Comparison of ENCODE assay signal across 1 cellular context in genomic region chr7:3880221-3880935, GRCh38.
TF ChIP-seq lines count a peak whose summit lies in the region.

No MANE protein-coding gene starts in this region.

TF ChIP-seq in GM23338, 12 proteins besides CTCF, POLR2A, EP300 and RAD21 (continued from another document):
- TF ChIP-seq, protein P1, sequence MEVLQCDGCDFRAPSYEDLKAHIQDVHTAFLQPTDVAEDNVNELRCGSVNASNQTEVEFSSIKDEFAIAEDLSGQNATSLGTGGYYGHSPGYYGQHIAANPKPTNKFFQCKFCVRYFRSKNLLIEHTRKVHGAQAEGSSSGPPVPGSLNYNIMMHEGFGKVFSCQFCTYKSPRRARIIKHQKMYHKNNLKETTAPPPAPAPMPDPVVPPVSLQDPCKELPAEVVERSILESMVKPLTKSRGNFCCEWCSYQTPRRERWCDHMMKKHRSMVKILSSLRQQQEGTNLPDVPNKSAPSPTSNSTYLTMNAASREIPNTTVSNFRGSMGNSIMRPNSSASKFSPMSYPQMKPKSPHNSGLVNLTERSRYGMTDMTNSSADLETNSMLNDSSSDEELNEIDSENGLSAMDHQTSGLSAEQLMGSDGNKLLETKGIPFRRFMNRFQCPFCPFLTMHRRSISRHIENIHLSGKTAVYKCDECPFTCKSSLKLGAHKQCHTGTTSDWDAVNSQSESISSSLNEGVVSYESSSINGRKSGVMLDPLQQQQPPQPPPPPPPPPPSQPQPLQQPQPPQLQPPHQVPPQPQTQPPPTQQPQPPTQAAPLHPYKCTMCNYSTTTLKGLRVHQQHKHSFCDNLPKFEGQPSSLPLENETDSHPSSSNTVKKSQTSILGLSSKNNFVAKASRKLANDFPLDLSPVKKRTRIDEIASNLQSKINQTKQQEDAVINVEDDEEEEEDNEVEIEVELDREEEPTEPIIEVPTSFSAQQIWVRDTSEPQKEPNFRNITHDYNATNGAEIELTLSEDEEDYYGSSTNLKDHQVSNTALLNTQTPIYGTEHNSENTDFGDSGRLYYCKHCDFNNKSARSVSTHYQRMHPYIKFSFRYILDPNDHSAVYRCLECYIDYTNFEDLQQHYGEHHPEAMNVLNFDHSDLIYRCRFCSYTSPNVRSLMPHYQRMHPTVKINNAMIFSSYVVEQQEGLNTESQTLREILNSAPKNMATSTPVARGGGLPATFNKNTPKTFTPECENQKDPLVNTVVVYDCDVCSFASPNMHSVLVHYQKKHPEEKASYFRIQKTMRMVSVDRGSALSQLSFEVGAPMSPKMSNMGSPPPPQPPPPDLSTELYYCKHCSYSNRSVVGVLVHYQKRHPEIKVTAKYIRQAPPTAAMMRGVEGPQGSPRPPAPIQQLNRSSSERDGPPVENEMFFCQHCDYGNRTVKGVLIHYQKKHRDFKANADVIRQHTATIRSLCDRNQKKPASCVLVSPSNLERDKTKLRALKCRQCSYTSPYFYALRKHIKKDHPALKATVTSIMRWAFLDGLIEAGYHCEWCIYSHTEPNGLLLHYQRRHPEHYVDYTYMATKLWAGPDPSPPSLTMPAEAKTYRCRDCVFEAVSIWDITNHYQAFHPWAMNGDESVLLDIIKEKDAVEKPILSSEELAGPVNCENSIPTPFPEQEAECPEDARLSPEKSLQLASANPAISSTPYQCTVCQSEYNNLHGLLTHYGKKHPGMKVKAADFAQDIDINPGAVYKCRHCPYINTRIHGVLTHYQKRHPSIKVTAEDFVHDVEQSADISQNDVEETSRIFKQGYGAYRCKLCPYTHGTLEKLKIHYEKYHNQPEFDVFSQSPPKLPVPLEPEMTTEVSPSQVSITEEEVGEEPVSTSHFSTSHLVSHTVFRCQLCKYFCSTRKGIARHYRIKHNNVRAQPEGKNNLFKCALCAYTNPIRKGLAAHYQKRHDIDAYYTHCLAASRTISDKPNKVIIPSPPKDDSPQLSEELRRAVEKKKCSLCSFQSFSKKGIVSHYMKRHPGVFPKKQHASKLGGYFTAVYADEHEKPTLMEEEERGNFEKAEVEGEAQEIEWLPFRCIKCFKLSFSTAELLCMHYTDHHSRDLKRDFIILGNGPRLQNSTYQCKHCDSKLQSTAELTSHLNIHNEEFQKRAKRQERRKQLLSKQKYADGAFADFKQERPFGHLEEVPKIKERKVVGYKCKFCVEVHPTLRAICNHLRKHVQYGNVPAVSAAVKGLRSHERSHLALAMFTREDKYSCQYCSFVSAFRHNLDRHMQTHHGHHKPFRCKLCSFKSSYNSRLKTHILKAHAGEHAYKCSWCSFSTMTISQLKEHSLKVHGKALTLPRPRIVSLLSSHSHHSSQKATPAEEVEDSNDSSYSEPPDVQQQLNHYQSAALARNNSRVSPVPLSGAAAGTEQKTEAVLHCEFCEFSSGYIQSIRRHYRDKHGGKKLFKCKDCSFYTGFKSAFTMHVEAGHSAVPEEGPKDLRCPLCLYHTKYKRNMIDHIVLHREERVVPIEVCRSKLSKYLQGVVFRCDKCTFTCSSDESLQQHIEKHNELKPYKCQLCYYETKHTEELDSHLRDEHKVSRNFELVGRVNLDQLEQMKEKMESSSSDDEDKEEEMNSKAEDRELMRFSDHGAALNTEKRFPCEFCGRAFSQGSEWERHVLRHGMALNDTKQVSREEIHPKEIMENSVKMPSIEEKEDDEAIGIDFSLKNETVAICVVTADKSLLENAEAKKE (CRISPR knock-in tag; IDR thresholded peaks at IDR 0.05), result no peak
- TF ChIP-seq, protein P2, sequence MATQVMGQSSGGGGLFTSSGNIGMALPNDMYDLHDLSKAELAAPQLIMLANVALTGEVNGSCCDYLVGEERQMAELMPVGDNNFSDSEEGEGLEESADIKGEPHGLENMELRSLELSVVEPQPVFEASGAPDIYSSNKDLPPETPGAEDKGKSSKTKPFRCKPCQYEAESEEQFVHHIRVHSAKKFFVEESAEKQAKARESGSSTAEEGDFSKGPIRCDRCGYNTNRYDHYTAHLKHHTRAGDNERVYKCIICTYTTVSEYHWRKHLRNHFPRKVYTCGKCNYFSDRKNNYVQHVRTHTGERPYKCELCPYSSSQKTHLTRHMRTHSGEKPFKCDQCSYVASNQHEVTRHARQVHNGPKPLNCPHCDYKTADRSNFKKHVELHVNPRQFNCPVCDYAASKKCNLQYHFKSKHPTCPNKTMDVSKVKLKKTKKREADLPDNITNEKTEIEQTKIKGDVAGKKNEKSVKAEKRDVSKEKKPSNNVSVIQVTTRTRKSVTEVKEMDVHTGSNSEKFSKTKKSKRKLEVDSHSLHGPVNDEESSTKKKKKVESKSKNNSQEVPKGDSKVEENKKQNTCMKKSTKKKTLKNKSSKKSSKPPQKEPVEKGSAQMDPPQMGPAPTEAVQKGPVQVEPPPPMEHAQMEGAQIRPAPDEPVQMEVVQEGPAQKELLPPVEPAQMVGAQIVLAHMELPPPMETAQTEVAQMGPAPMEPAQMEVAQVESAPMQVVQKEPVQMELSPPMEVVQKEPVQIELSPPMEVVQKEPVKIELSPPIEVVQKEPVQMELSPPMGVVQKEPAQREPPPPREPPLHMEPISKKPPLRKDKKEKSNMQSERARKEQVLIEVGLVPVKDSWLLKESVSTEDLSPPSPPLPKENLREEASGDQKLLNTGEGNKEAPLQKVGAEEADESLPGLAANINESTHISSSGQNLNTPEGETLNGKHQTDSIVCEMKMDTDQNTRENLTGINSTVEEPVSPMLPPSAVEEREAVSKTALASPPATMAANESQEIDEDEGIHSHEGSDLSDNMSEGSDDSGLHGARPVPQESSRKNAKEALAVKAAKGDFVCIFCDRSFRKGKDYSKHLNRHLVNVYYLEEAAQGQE (IDR thresholded peaks at IDR 0.05; ENCODE audit: unreplicated experiment), result no peak
